Comparison of ENCODE assay signal across 1 cellular context in genomic region chr1:202806845-202807366, GRCh38.
TF ChIP-seq lines count a peak whose summit lies in the region.

No MANE protein-coding gene starts in this region.

TF ChIP-seq in K562, 482 proteins besides CTCF, POLR2A, EP300 and RAD21 (continued from another document and continues in another):
- peak; percentile 47; the same call in 1 of the 2 replicates for TF ChIP-seq ARID4B (CRISPR knock-in tag; IDR thresholded peaks at IDR 0.05)
- no peak for TF ChIP-seq PHB (CRISPR knock-in tag; IDR thresholded peaks at IDR 0.05)
- TF ChIP-seq VEZF1 (CRISPR knock-in tag; IDR thresholded peaks at IDR 0.05) = no peak
- no peak for TF ChIP-seq ZNF444 (CRISPR knock-in tag; IDR thresholded peaks at IDR 0.05)
- TF ChIP-seq PREB (CRISPR knock-in tag; IDR thresholded peaks at IDR 0.05) = no peak
- TF ChIP-seq SAFB (IDR thresholded peaks at IDR 0.05; ENCODE audit: borderline replicate concordance, low read depth, low read length) = no peak
- TF ChIP-seq TEAD2 (tag; IDR thresholded peaks at IDR 0.05) = no peak
- no peak for TF ChIP-seq E2F5 (CRISPR knock-in tag; IDR thresholded peaks at IDR 0.05)
- no peak for TF ChIP-seq POU5F1 (IDR thresholded peaks at IDR 0.05; ENCODE audit: borderline replicate concordance, low read depth, low read length, partially characterized antibody)
- TF ChIP-seq CSDE1 (IDR thresholded peaks at IDR 0.05) = no peak
- TF ChIP-seq ZNF232 (CRISPR knock-in tag; IDR thresholded peaks at IDR 0.05) = no peak
- no peak for TF ChIP-seq CBFA2T3 (IDR thresholded peaks at IDR 0.05)
- 0 out of 2 replicates have a peak, but pooled peaks have one; percentile 15 for TF ChIP-seq NCOA1 (IDR thresholded peaks at IDR 0.05; ENCODE audit: low read depth)
- no peak for TF ChIP-seq ZBTB9 (CRISPR knock-in tag; IDR thresholded peaks at IDR 0.05)
- no peak for TF ChIP-seq ZNF551 (CRISPR knock-in tag; IDR thresholded peaks at IDR 0.05)
- TF ChIP-seq NONO (IDR thresholded peaks at IDR 0.05; ENCODE audit: low read depth in 2 of 2, low read length in 1 of 2) = no peak
- peak; percentile 7; the same call in 1 of the 2 replicates for TF ChIP-seq NFRKB (IDR thresholded peaks at IDR 0.05; ENCODE audit: low read depth)
- TF ChIP-seq CTBP1 (IDR thresholded peaks at IDR 0.05; ENCODE audit: borderline replicate concordance) = peak; percentile 29; the same call in 1 of the 2 replicates
- no peak for TF ChIP-seq HINFP (tag; conservative IDR thresholded peaks at IDR 0.05; ENCODE audit: low read depth)
- TF ChIP-seq ZNF174 (CRISPR knock-in tag; IDR thresholded peaks at IDR 0.05) = no peak
- no peak for TF ChIP-seq IRF9 (tag; IDR thresholded peaks at IDR 0.05)
- TF ChIP-seq BCL6 (CRISPR knock-in tag; IDR thresholded peaks at IDR 0.05) = no peak
- TF ChIP-seq ELK3 (CRISPR knock-in tag; IDR thresholded peaks at IDR 0.05) = no peak
- TF ChIP-seq ZBTB1 (CRISPR knock-in tag; IDR thresholded peaks at IDR 0.05; ENCODE audit: borderline replicate concordance, low read depth) = peak; percentile 44; the same call in 1 of the 2 replicates
- TF ChIP-seq NCOA2 (IDR thresholded peaks at IDR 0.05; ENCODE audit: partially characterized antibody in 2 of 2) = no peak
- TF ChIP-seq DEAF1 (CRISPR knock-in tag; IDR thresholded peaks at IDR 0.05) = no peak
- no peak for TF ChIP-seq E4F1 (CRISPR knock-in tag; IDR thresholded peaks at IDR 0.05; ENCODE audit: borderline replicate concordance)
- TF ChIP-seq FOXK2 (conservative IDR thresholded peaks at IDR 0.05 in 1 of 2, IDR thresholded peaks at IDR 0.05 in 1 of 2; ENCODE audit: low read depth in 2 of 2) = no peak
- no peak for TF ChIP-seq PRMT5 (CRISPR knock-in tag; IDR thresholded peaks at IDR 0.05)
- no peak for TF ChIP-seq ILF3 (IDR thresholded peaks at IDR 0.05; ENCODE audit: borderline replicate concordance)
- no peak for TF ChIP-seq STAT5B (CRISPR knock-in tag; IDR thresholded peaks at IDR 0.05)
- TF ChIP-seq DLX4 (CRISPR knock-in tag; IDR thresholded peaks at IDR 0.05) = no peak
- TF ChIP-seq PYGO2 (tag; IDR thresholded peaks at IDR 0.05) = no peak
- TF ChIP-seq FOXA3 (CRISPR knock-in tag; conservative IDR thresholded peaks at IDR 0.05 in 1 of 2, IDR thresholded peaks at IDR 0.05 in 1 of 2) = no peak; a peak in 1 of 4 replicates
- TF ChIP-seq FUS (optimal IDR thresholded peaks at IDR 0.05; ENCODE audit: low read depth, low read length) = no peak
- TF ChIP-seq NR3C1 (CRISPR knock-in tag; IDR thresholded peaks at IDR 0.05) = no peak
- TF ChIP-seq NR2C2 (CRISPR knock-in tag; IDR thresholded peaks at IDR 0.05) = no peak
- no peak for TF ChIP-seq NR2C2 (tag; IDR thresholded peaks at IDR 0.05)
- 0 out of 2 replicates have a peak, but pooled peaks have one; percentile 40 for TF ChIP-seq AFF4 (CRISPR knock-in tag; IDR thresholded peaks at IDR 0.05)
